Comparison of ENCODE assay signal across 1 cellular context in genomic region chr22:17951315-17951714, GRCh38.
TF ChIP-seq lines count a peak whose summit lies in the region.

No MANE protein-coding gene starts in this region.

TF ChIP-seq in liver, 16 proteins besides CTCF, POLR2A, EP300 and RAD21 (continued from another document):
- no peak for TF ChIP-seq REST (IDR thresholded peaks at IDR 0.05)
- no peak for TF ChIP-seq FOXA2 (IDR thresholded peaks at IDR 0.05)
- peak; percentile 81 for TF ChIP-seq YY1 (IDR thresholded peaks at IDR 0.05)
- TF ChIP-seq SP1 (IDR thresholded peaks at IDR 0.05) = peak; percentile 65
- no peak for TF ChIP-seq NR2F2 (IDR thresholded peaks at IDR 0.05)
- peak; percentile 62 to 79 for TF ChIP-seq RXRA (IDR thresholded peaks at IDR 0.05)
- peak in 1 of 2 donors; percentile 25 for TF ChIP-seq JUND (IDR thresholded peaks at IDR 0.05)
- TF ChIP-seq MAX (IDR thresholded peaks at IDR 0.05) = no peak
TF ChIP-seq in liver: peak in this region for 6.
